ENCODE assay signal across 10 cellular contexts in the genomic region with DNA sequence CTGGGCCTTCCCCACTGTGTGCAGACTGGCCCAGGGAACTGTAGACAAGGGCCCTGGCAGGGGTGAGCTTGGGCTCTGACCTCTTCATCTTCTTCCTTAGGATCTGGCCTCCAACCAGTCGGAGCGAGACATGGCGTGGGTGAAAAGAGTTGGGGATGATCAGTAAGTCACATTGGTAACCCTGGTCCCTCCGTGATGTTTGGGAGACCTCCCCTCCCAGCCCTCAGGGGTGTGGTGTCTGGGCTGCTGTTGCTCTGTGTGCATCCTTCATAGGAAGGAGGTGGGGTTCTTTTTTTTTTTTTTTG. TPM values are rescaled to one million over a fixed set of nuclear protein-coding genes. Genes with fewer than 3 reads are reported as not detected.
"Had no signal": no experiment of that assay in that cellular context is flagged by ENCODE, and none has a peak within 500 bp of the region (broad histone marks: within the 10 kb centered on the region; RNA-seq: fewer than 3 reads in every experiment).

No MANE protein-coding gene starts in this region.

- H3K4me3 Mint-ChIP-seq: endodermal cell; mesothelial cell of epicardium; T-helper 2 cell treated with Interferon-gamma antibody and Interleukin-4, amounts not matched to agents 5 μg/mL and 100 μg/mL, for 36 hours had no signal

- FAIRE-seq: small intestine had no signal

- H3K9me3 Mint-ChIP-seq: brain; endodermal cell; mesothelial cell of epicardium; T-helper 2 cell treated with Interferon-gamma antibody and Interleukin-4, amounts not matched to agents 5 μg/mL and 100 μg/mL, for 36 hours had no signal

- H3K27ac Mint-ChIP-seq: endodermal cell; mesothelial cell of epicardium; T-helper 2 cell treated with Interferon-gamma antibody and Interleukin-4, amounts not matched to agents 5 μg/mL and 100 μg/mL, for 36 hours had no signal

- ATAC-seq: lower lobe of right lung had no signal

- H3K4me3 ChIP-seq: lower lobe of right lung, right atrium auricular region, upper lobe of left lung had no signal

- H3K27ac ChIP-seq: lower lobe of right lung, right atrium auricular region, upper lobe of left lung had no signal

- H3K27me3 ChIP-seq: right atrium auricular region, upper lobe of left lung had no signal

- DNase-seq: SHP77 treated with DMSO at 0.1 percent for 48 hours had no signal

- H3K9me3 ChIP-seq: lower lobe of right lung, right atrium auricular region, upper lobe of left lung had no signal

RNA-seq across cellular contexts. Expression of gene TBX21, which starts 33.5 kb away (rescaled TPM):
- total RNA-seq: endodermal cell, glomerular endothelial cell, mesothelial cell of epicardium had no signal
